Comparison of ENCODE assay signal across 9 cellular contexts in the genomic region with DNA sequence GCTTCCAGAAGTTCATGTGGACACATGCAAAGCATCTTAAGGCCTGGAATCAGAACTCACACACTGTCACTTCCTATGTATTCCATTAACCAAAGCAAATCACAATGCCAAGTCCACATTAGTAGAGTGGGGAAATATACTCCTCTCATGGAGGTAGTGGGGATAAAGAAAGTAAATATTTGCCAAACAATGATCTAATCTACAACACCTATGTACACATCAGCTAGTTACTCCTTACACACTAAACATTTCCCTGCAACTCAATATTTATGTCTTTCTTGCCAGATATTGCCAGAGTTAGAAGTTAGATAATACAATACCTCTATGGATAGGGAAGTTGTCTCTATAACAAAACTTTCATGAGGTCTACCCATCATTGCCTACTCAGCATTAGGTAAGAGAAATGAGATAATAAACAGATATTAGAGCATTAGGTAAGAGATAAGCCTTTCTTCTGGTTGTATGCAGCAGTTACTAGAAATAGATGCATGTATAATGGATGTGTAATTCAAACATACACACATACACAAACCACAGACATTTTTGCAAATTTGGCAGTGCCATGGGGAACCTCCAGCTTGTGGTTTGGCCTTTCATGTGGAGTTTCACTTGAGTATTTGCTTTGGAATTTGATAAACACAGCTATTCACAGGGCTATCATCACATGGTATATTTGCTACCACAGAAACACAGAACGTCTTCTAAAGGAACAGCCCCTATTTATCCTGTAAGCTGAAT.
DNase-seq lines count a peak whose midpoint lies in the region.
"Had no signal": no experiment of that assay in that cellular context is flagged by ENCODE, and none has a peak within 500 bp of the region (broad histone marks: within the 10 kb centered on the region; RNA-seq: fewer than 3 reads in every experiment).

No MANE protein-coding gene starts in this region.

- H3K36me3 ChIP-seq in skeletal muscle satellite cell (ENCODE audit: insufficient read depth, low read length) = no peaks in the 10 kb centered on the region
- H3K36me3 ChIP-seq: neural progenitor cell had no signal

- H3K27me3 ChIP-seq in skeletal muscle satellite cell (ENCODE audit: control insufficient read depth, insufficient read depth, low read length) = peaks cover 22% of the 10 kb centered on the region
- H3K27me3 ChIP-seq: neural progenitor cell had no signal

- DNase-seq in H4 (ENCODE audit: low spot score) (peak; percentile 96), NCI-H748 treated with DMSO at 0.1 percent for 48 hours (lab: John Stamatoyannopoulos, UW) (peak; percentile 45), epidermal melanocyte (ENCODE audit: insufficient read length, low spot score) (peak; percentile 68), hippocampal formation (lab: John Stamatoyannopoulos, UW) (no peak), NCI-H1048 (lab: John Stamatoyannopoulos, UW) (no peak)
- DNase-seq in stimulated activated CD4-positive, alpha-beta T cell treated with anti-CD3 and anti-CD28 coated beads, Interleukin-2, amount 100 ng/mL, for 24 hours = no peak
- DNase-seq: trophoblast cell had no signal

- no peak overlapping the region for H3K4me3 ChIP-seq in skeletal muscle satellite cell (ENCODE audit: low read length)
- H3K4me3 ChIP-seq: neural progenitor cell had no signal

- H3K9me3 ChIP-seq in skeletal muscle satellite cell (replicated peaks; ENCODE audit: low read length) = no peaks in the 10 kb centered on the region

- peak overlapping the region; percentile 38 for H3K4me2 ChIP-seq in skeletal muscle satellite cell (ENCODE audit: low read length)
- H3K4me2 ChIP-seq: neural progenitor cell had no signal

- peaks cover 31% of the 10 kb centered on the region for H3K4me1 ChIP-seq in skeletal muscle satellite cell (ENCODE audit: control insufficient read depth, insufficient read depth, low read length)
- H3K4me1 ChIP-seq: neural progenitor cell had no signal

- no peak overlapping the region for H3K9ac ChIP-seq in skeletal muscle satellite cell (ENCODE audit: low read depth, low read length)
- H3K9ac ChIP-seq: neural progenitor cell had no signal

Comparison
In these comparisons a context has a peak if more than half of its experiments do, and no peak if none do; other contexts are left out.
1. DNase-seq: peak in H4 (single experiment), NCI-H748 treated with DMSO at 0.1 percent for 48 hours (single experiment) and epidermal melanocyte (single experiment); none in hippocampal formation (0 of 2), NCI-H1048 (single experiment) and stimulated activated CD4-positive, alpha-beta T cell treated with anti-CD3 and anti-CD28 coated beads, Interleukin-2, amount 100 ng/mL, for 24 hours (0 of 2).